26 cellular contexts compared by ENCODE assay signal in genomic region chr15:69585937-69586336, GRCh38.
"Had no signal": no experiment of that assay in that cellular context is flagged by ENCODE, and none has a peak within 500 bp of the region (broad histone marks: within the 10 kb centered on the region; RNA-seq: fewer than 3 reads in every experiment).

No MANE protein-coding gene starts in this region.

- H3K27ac ChIP-seq: body of pancreas, epithelial cell of prostate, esophagus squamous epithelium, heart right ventricle, pancreas, psoas muscle, sigmoid colon, transverse colon, vagina had no signal

- H3K27me3 Mint-ChIP-seq: activated CD4-positive, alpha-beta T cell treated with anti-CD3 and anti-CD28 coated beads, Interleukin-2, amount 10 ng/mL, durations not matched to agents 7 days and 5 days; activated naive CD4-positive, alpha-beta T cell treated with anti-CD3 and anti-CD28 coated beads, Interleukin-2, amount 50 U/mL, for 24 hours; activated naive CD8-positive, alpha-beta T cell treated with anti-CD3 and anti-CD28 coated beads, Interleukin-2, amount 50 U/mL, for 24 hours; activated T-helper 17 cell treated with anti-CD3 and anti-CD28 coated beads, Interleukin-2, amount 50 U/mL, for 72 hours had no signal

- H3K27ac Mint-ChIP-seq: activated CD4-positive, alpha-beta memory T cell treated with anti-CD3 and anti-CD28 coated beads, Interleukin-2, amount 10 ng/mL, durations not matched to agents 7 days and 5 days; activated CD4-positive, alpha-beta T cell treated with anti-CD3 and anti-CD28 coated beads, Interleukin-2, amount 10 ng/mL, durations not matched to agents 7 days and 5 days; activated naive CD4-positive, alpha-beta T cell treated with anti-CD3 and anti-CD28 coated beads, Interleukin-2, amount 50 U/mL, for 24 hours; activated naive CD8-positive, alpha-beta T cell treated with anti-CD3 and anti-CD28 coated beads, Interleukin-2, amount 50 U/mL, for 24 hours; activated T-helper 17 cell treated with anti-CD3 and anti-CD28 coated beads, Interleukin-2, amount 50 U/mL, for 72 hours; naive B cell; nephron progenitor cell; stimulated activated naive B cell treated with anti-CD40 and anti-IgM and Interleukin-4, amounts not matched to agents 10 μg/mL and 1 μg/mL and 100 μg/mL, for 72 hours had no signal

- H3K27me3 ChIP-seq: body of pancreas, heart right ventricle, pancreas, sigmoid colon, vagina had no signal

- H3K36me3 ChIP-seq: esophagus squamous epithelium, heart right ventricle, pancreas, sigmoid colon, transverse colon, vagina had no signal

- H3K9me3 ChIP-seq: body of pancreas, esophagus squamous epithelium, heart right ventricle, pancreas, psoas muscle, sigmoid colon, transverse colon, vagina had no signal

- H3K36me3 Mint-ChIP-seq: activated naive CD4-positive, alpha-beta T cell treated with anti-CD3 and anti-CD28 coated beads, Interleukin-2, amount 50 U/mL, for 24 hours; naive B cell; stimulated activated naive B cell treated with anti-CD40 and anti-IgM and Interleukin-4, amounts not matched to agents 10 μg/mL and 1 μg/mL and 100 μg/mL, for 72 hours had no signal

- ATAC-seq: activated naive CD8-positive, alpha-beta T cell treated with anti-CD3 and anti-CD28 coated beads, Interleukin-2, amount 50 U/mL, for 24 hours; activated T-cell treated with anti-CD3 and anti-CD28 coated beads, Interleukin-2, amount 50 U/mL, for 4 hours; activated T-helper 17 cell treated with anti-CD3 and anti-CD28 coated beads, Interleukin-2, amount 50 U/mL, for 72 hours; body of pancreas; heart right ventricle; pancreas; psoas muscle; stimulated activated naive B cell treated with anti-CD40 and anti-IgM and Interleukin-4, amounts not matched to agents 10 μg/mL and 1 μg/mL and 100 μg/mL, for 72 hours had no signal

- H3K4me3 Mint-ChIP-seq: activated CD4-positive, alpha-beta memory T cell treated with anti-CD3 and anti-CD28 coated beads, Interleukin-2, amount 10 ng/mL, durations not matched to agents 7 days and 5 days; activated CD4-positive, alpha-beta T cell treated with anti-CD3 and anti-CD28 coated beads, Interleukin-2, amount 10 ng/mL, durations not matched to agents 7 days and 5 days; activated naive CD4-positive, alpha-beta T cell treated with anti-CD3 and anti-CD28 coated beads, Interleukin-2, amount 50 U/mL, for 24 hours; activated naive CD8-positive, alpha-beta T cell treated with anti-CD3 and anti-CD28 coated beads, Interleukin-2, amount 50 U/mL, for 24 hours; activated T-cell treated with anti-CD3 and anti-CD28 coated beads, Interleukin-2, amount 50 U/mL, for 4 hours; activated T-helper 17 cell treated with anti-CD3 and anti-CD28 coated beads, Interleukin-2, amount 50 U/mL, for 72 hours; naive B cell; nephron progenitor cell; stimulated activated naive B cell treated with anti-CD40 and anti-IgM and Interleukin-4, amounts not matched to agents 10 μg/mL and 1 μg/mL and 100 μg/mL, for 72 hours had no signal

- DNase-seq: activated CD4-positive, alpha-beta memory T cell treated with anti-CD3 and anti-CD28 coated beads, Interleukin-2, amount 10 ng/mL, durations not matched to agents 7 days and 5 days; activated CD4-positive, alpha-beta T cell treated with anti-CD3 and anti-CD28 coated beads for 1 hour; activated CD4-positive, alpha-beta T cell treated with anti-CD3 and anti-CD28 coated beads, Interleukin-2, amount 10 ng/mL, durations not matched to agents 7 days and 5 days; activated naive CD8-positive, alpha-beta T cell treated with anti-CD3 and anti-CD28 coated beads, Interleukin-2, amount 50 U/mL, for 24 hours; activated T-cell treated with anti-CD3 and anti-CD28 coated beads, Interleukin-2, amount 50 U/mL, for 4 hours; body of pancreas; dermis blood vessel endothelial cell; effector CD4-positive, alpha-beta T cell; esophagus squamous epithelium; foreskin melanocyte; heart right ventricle; mammary epithelial cell; naive B cell; nephron progenitor cell; pancreas; psoas muscle; sigmoid colon; small intestine; stimulated activated CD4-positive, alpha-beta T cell treated with anti-CD3 and anti-CD28 coated beads, Interleukin-4, amount 100 ng/mL, for 24 hours; stimulated activated naive B cell treated with anti-CD40 and anti-IgM and Interleukin-4, amounts not matched to agents 10 μg/mL and 1 μg/mL and 100 μg/mL, for 72 hours; T-helper 2 cell; transverse colon had no signal

- H3K9me3 Mint-ChIP-seq: activated CD4-positive, alpha-beta memory T cell treated with anti-CD3 and anti-CD28 coated beads, Interleukin-2, amount 10 ng/mL, durations not matched to agents 7 days and 5 days; activated CD4-positive, alpha-beta T cell treated with anti-CD3 and anti-CD28 coated beads, Interleukin-2, amount 10 ng/mL, durations not matched to agents 7 days and 5 days; activated naive CD4-positive, alpha-beta T cell treated with anti-CD3 and anti-CD28 coated beads, Interleukin-2, amount 50 U/mL, for 24 hours; activated naive CD8-positive, alpha-beta T cell treated with anti-CD3 and anti-CD28 coated beads, Interleukin-2, amount 50 U/mL, for 24 hours; activated T-cell treated with anti-CD3 and anti-CD28 coated beads, Interleukin-2, amount 50 U/mL, for 4 hours; activated T-helper 17 cell treated with anti-CD3 and anti-CD28 coated beads, Interleukin-2, amount 50 U/mL, for 72 hours; naive B cell; nephron progenitor cell; stimulated activated naive B cell treated with anti-CD40 and anti-IgM and Interleukin-4, amounts not matched to agents 10 μg/mL and 1 μg/mL and 100 μg/mL, for 72 hours had no signal

- H3K4me3 ChIP-seq: body of pancreas, esophagus squamous epithelium, heart right ventricle, pancreas, psoas muscle, sigmoid colon, transverse colon, vagina had no signal

- H3K4me1 ChIP-seq: sigmoid colon, transverse colon, vagina had no signal
